Comparison of ENCODE assay signal across 8 cellular contexts in genomic region chr22:50482107-50483074, GRCh38. TPM values are rescaled to one million over a fixed set of nuclear protein-coding genes. Genes with fewer than 3 reads are reported as not detected.
DNase-seq lines count a peak whose midpoint lies in the region; ATAC-seq and TF ChIP-seq lines count a peak whose summit lies in the region.

No MANE protein-coding gene starts in this region.

- peak overlapping the region; percentile 69 for H3K4me3 ChIP-seq in AG04450 (ENCODE audit: low read depth, low read length)
- H3K4me3 ChIP-seq in brain microvascular endothelial cell (ENCODE audit: low read depth, low read length): peak overlapping the region; percentile 36
- peak overlapping the region; percentile 4 for H3K4me3 ChIP-seq in mesendoderm (ENCODE audit: low read length)

- H3K27me3 ChIP-seq in AG04450 (ENCODE audit: control insufficient read depth, insufficient read depth, low read length) (peaks cover 24% of the 10 kb centered on the region), brain microvascular endothelial cell (replicated peaks) (peaks cover 11% of the 10 kb centered on the region), mesendoderm (ENCODE audit: insufficient read depth, low read length, poor library complexity) (no peaks in the 10 kb centered on the region)

- TF ChIP-seq CTCF in AG04450 (IDR thresholded peaks at IDR 0.05; ENCODE audit: low read depth, low read length) (no peak), brain microvascular endothelial cell (IDR thresholded peaks at IDR 0.05; ENCODE audit: low read depth, low read length, missing control alignments) (no peak)

- peak overlapping the region; percentile 91 for H3K56ac ChIP-seq in mesendoderm (ENCODE audit: low read length)

- H2BK15ac ChIP-seq in mesendoderm (replicated peaks; ENCODE audit: low read depth): no peak overlapping the region

- no peaks in the 10 kb centered on the region for H3K36me3 ChIP-seq in brain microvascular endothelial cell (replicated peaks)
- H3K36me3 ChIP-seq in mesendoderm (ENCODE audit: control insufficient read depth, insufficient read depth, low read length): no peaks in the 10 kb centered on the region

- no peak overlapping the region for H2AK5ac ChIP-seq in mesendoderm (ENCODE audit: low read length)

- peak overlapping the region; percentile 56 for H3K4ac ChIP-seq in mesendoderm (ENCODE audit: low read depth, low read length)

- no CpG with 5 or more reads among the region's 35 CpGs for WGBS in mesendoderm (ENCODE audit: extremely low coverage, insufficient coverage, low lambda C conversion rate)

- CTCF ChIA-PET in AG04450 (lab: Charles Lee): interaction anchor here (1.2 to 1.4 kb wide), 2 partner anchors 16 to 81 kb away, joined by 3 read pairs; partner anchors contain the start of gene SYCE3

- H3K4me2 ChIP-seq in mesendoderm (ENCODE audit: low read length): peak overlapping the region; percentile 57

- H3K79me2 ChIP-seq in mesendoderm (ENCODE audit: control insufficient read depth, insufficient read depth, low read length): no peaks in the 10 kb centered on the region

- ATAC-seq in HG02610 (IDR thresholded peaks at IDR 0.05; ENCODE audit: unreplicated experiment): no peak

- H2BK120ac ChIP-seq in mesendoderm (ENCODE audit: low read depth, low read length): no peak overlapping the region

- peaks cover 4% of the 10 kb centered on the region; the same call in 1 of the 2 replicates for H3K9me3 ChIP-seq in AG04450 (ENCODE audit: control insufficient read depth, insufficient read depth, low read length)

- POLR2A ChIA-PET in AG04450 (lab: Yijun Ruan, JAX): no interaction called here

- H4K8ac ChIP-seq in mesendoderm (ENCODE audit: low read depth, low read length): no peak overlapping the region

- DNase-seq in AG04450 (ENCODE audit: low read depth, low spot score) (no peak), HuH-7.5 (ENCODE audit: low spot score) (peak; percentile 64), brain microvascular endothelial cell (no peak), mesendoderm (no peak), NCI-H510A (lab: John Stamatoyannopoulos, UW) (no peak), CD1c-positive myeloid dendritic cell (ENCODE audit: extremely low spot score) (no peak)
- no peak for DNase-seq in activated CD4-positive, CD25-positive, alpha-beta regulatory T cell (lab: John Stamatoyannopoulos, UW)

- H3K18ac ChIP-seq in mesendoderm (ENCODE audit: low read length): peak overlapping the region; percentile 78

- peak overlapping the region; percentile 82 for H3K9ac ChIP-seq in mesendoderm (ENCODE audit: low read length)

- in situ Hi-C loops in brain microvascular endothelial cell (cut with HindIII; ENCODE audit: low pct_ligation_motif_present, low sequenced_read_pairs): no loop called here

- peak overlapping the region; percentile 97 for H3K23ac ChIP-seq in mesendoderm (ENCODE audit: low read length)

- no peak overlapping the region for H2BK5ac ChIP-seq in mesendoderm (ENCODE audit: low read length)

- H3K79me1 ChIP-seq in mesendoderm (ENCODE audit: low read length): no peaks in the 10 kb centered on the region

- no peak overlapping the region for H3K27ac ChIP-seq in AG04450 (ENCODE audit: low read depth, low read length)
- H3K27ac ChIP-seq in brain microvascular endothelial cell: no peak overlapping the region
- H3K27ac ChIP-seq in mesendoderm (ENCODE audit: low read depth, low read length): no peak overlapping the region

- no peak overlapping the region for H4K5ac ChIP-seq in mesendoderm (ENCODE audit: low read length)

- no peaks in the 10 kb centered on the region for H3K4me1 ChIP-seq in mesendoderm (ENCODE audit: control insufficient read depth, low read depth, low read length)

RNA-seq across cellular contexts. Expression of gene ADM2, which starts 1.0 kb away (rescaled TPM):
- polyA plus RNA-seq in AG04450 (2011; rRNA removed): 3.1 and 3.6 TPM in 2 replicates
- 2.3 and 2.8 TPM in 2 replicates for polyA minus RNA-seq in AG04450 (2011; rRNA and poly(A)+ RNA removed)
- 3.5 TPM for polyA plus RNA-seq in mesendoderm (2013, experiment 1 of 2)
- polyA plus RNA-seq in mesendoderm (2013, experiment 2 of 2): 3.8 TPM

RNA-seq across cellular contexts. Expression of gene MIOX, which starts 4.3 kb away (rescaled TPM):
- 0.14 and 0.22 TPM in 2 replicates for polyA plus RNA-seq in AG04450 (2011; rRNA removed)
- polyA minus RNA-seq in AG04450 (2011; rRNA and poly(A)+ RNA removed): not detected in 2 replicates
- 0.08 TPM for polyA plus RNA-seq in mesendoderm (2013, experiment 1 of 2)
- 0.03 TPM for polyA plus RNA-seq in mesendoderm (2013, experiment 2 of 2)

RNA-seq across cellular contexts. Expression of gene SBF1, which starts 7.6 kb away (rescaled TPM):
- 16.4 and 20.5 TPM in 2 replicates for polyA plus RNA-seq in AG04450 (2011; rRNA removed)
- 41.7 and 50.4 TPM in 2 replicates for polyA minus RNA-seq in AG04450 (2011; rRNA and poly(A)+ RNA removed)
- 15.8 TPM for polyA plus RNA-seq in mesendoderm (2013, experiment 1 of 2)
- polyA plus RNA-seq in mesendoderm (2013, experiment 2 of 2): 15.4 TPM

RNA-seq across cellular contexts. Expression of gene LMF2, which starts 25.1 kb away (rescaled TPM):
- 25.7 and 46.6 TPM in 2 replicates for polyA plus RNA-seq in AG04450 (2011; rRNA removed)
- polyA minus RNA-seq in AG04450 (2011; rRNA and poly(A)+ RNA removed): 23.1 and 28.0 TPM in 2 replicates
- 21.1 TPM for polyA plus RNA-seq in mesendoderm (2013, experiment 1 of 2)
- 20.8 TPM for polyA plus RNA-seq in mesendoderm (2013, experiment 2 of 2)

RNA-seq across cellular contexts. Expression of gene NCAPH2, which starts 25.6 kb away (rescaled TPM):
- polyA plus RNA-seq in AG04450 (2011; rRNA removed): 10.4 and 13.2 TPM in 2 replicates
- polyA minus RNA-seq in AG04450 (2011; rRNA and poly(A)+ RNA removed): 17.6 and 19.2 TPM in 2 replicates
- polyA plus RNA-seq in mesendoderm (2013, experiment 1 of 2): 26.9 TPM
- polyA plus RNA-seq in mesendoderm (2013, experiment 2 of 2): 27.3 TPM

Comparison
In these comparisons a context has a peak if more than half of its experiments do, and no peak if none do; other contexts are left out.
1. H3K4me3 ChIP-seq: peak in every context shown above with its lines; median percentile 69 in AG04450; 36 in brain microvascular endothelial cell; 4 in mesendoderm.